In genomic region chr1:247742215-247742760, GRCh38 we compare ENCODE assay signal across 12 cellular contexts. TPM values are rescaled to one million over a fixed set of nuclear protein-coding genes. Genes with fewer than 3 reads are reported as not detected.
A peak's percentile ranks its signal among the peaks of the same experiment; 100 is the strongest.
DNase-seq lines count a peak whose midpoint lies in the region; ATAC-seq and TF ChIP-seq lines count a peak whose summit lies in the region.
"Not testable (repeated sequence)": the region's sequence is repeated elsewhere in the genome, so short reads cannot be mapped to it uniquely, and the experiment has no call there.
"Had no signal": no experiment of that assay in that cellular context is flagged by ENCODE, and none has a peak within 500 bp of the region (broad histone marks: within the 10 kb centered on the region; RNA-seq: fewer than 3 reads in every experiment).

No MANE protein-coding gene starts in this region.

- not testable (repeated sequence) for H4K20me1 ChIP-seq in PC-3 (ENCODE audit: low read length)

- intact Hi-C loops in PC-3 (cut with micrococcal nuclease); MCF 10A (cut with micrococcal nuclease): not testable (repeated sequence)

- WGBS in mesendoderm (ENCODE audit: extremely low coverage, insufficient coverage, low lambda C conversion rate), result no CpG with 5 or more reads among the region's 3 CpGs

- POLR2A ChIA-PET in PC-3 (lab: Charles Lee; ENCODE audit: unreplicated experiment) (interaction anchor here (0.6 kb wide), 1 partner anchor 99 kb away, joined by 3 read pairs; no protein-coding TSS in a partner anchor), MCF 10A (lab: Yijun Ruan, JAX) (interaction anchor here (1.1 to 1.5 kb wide), 3 partner anchors 8 to 14 kb away, joined by 3 to 4 read pairs (median 4); no protein-coding TSS in a partner anchor)

- H3K27me3 Mint-ChIP-seq in MCF 10A (ENCODE audit: insufficient read depth, unreplicated experiment), result not testable (repeated sequence)

- H2BK120ac ChIP-seq in mesendoderm (ENCODE audit: low read depth, low read length), result not testable (repeated sequence)

- not testable (repeated sequence) for H2AFZ ChIP-seq in PC-3 (ENCODE audit: low read length)

- not testable (repeated sequence) for H3K9me3 Mint-ChIP-seq in MCF 10A (ENCODE audit: unreplicated experiment)

- not testable (repeated sequence) for H3K4ac ChIP-seq in mesendoderm (ENCODE audit: low read depth, low read length)

- H3F3A ChIP-seq in PC-3 (ENCODE audit: low read length, unreplicated experiment), result not testable (repeated sequence)

- not testable (repeated sequence) for H2BK5ac ChIP-seq in mesendoderm (ENCODE audit: low read length)

- H4K5ac ChIP-seq in mesendoderm (ENCODE audit: low read length), result not testable (repeated sequence)

- H3K9me2 ChIP-seq in PC-3 (replicated peaks; ENCODE audit: low read length), result not testable (repeated sequence)

- not testable (repeated sequence) for H3K27me3 ChIP-seq in PC-3 (ENCODE audit: low read length); mesendoderm (ENCODE audit: insufficient read depth, low read length, poor library complexity)

- H3K36me3 Mint-ChIP-seq in MCF 10A (ENCODE audit: insufficient read depth, unreplicated experiment), result not testable (repeated sequence)

- not testable (repeated sequence) for H3K56ac ChIP-seq in mesendoderm (ENCODE audit: low read length)

- DNase-seq in Caki2 (ENCODE audit: low read depth) (peak; percentile 17), HCEC 1CT (peak; percentile 66), PC-3 (peak; percentile 88), SW 1271 (lab: John Stamatoyannopoulos, UW) (peak; percentile 38 to 52), MCF 10A (ENCODE audit: unreplicated experiment) (peak; percentile 14), fibroblast of the aortic adventitia (ENCODE audit: low read depth) (peak; percentile 10), mesendoderm (peak; percentile 57)

- H3K79me2 ChIP-seq in PC-3 (ENCODE audit: low read length); mesendoderm (ENCODE audit: control insufficient read depth, insufficient read depth, low read length): not testable (repeated sequence)

- H3K4me3 ChIP-seq in PC-3 (ENCODE audit: low read length); fibroblast of the aortic adventitia (ENCODE audit: low read depth, low read length); mesendoderm (ENCODE audit: low read length): not testable (repeated sequence)

- H4K8ac ChIP-seq in mesendoderm (ENCODE audit: low read depth, low read length), result not testable (repeated sequence)

- H3K9me3 ChIP-seq in PC-3 (ENCODE audit: low read length), result not testable (repeated sequence)

- H3K23ac ChIP-seq in mesendoderm (ENCODE audit: low read length), result not testable (repeated sequence)

- H3K4me2 ChIP-seq in PC-3 (ENCODE audit: low read length), result peak overlapping the region; percentile 42
- H3K4me2 ChIP-seq in mesendoderm (ENCODE audit: low read length), result not testable (repeated sequence)

- not testable (repeated sequence) for H3K79me1 ChIP-seq in mesendoderm (ENCODE audit: low read length)

- H3K27ac ChIP-seq in PC-3 (ENCODE audit: low read length), result 0 out of 2 replicates have a peak overlapping the region, but pooled peaks have one; percentile 28
- not testable (repeated sequence) for H3K27ac ChIP-seq in mesendoderm (ENCODE audit: low read depth, low read length)

- H3K18ac ChIP-seq in mesendoderm (ENCODE audit: low read length), result not testable (repeated sequence)

- H2AK5ac ChIP-seq in mesendoderm (ENCODE audit: low read length), result not testable (repeated sequence)

- H2BK15ac ChIP-seq in mesendoderm (replicated peaks; ENCODE audit: low read depth), result not testable (repeated sequence)

- peaks cover 36% of the 10 kb centered on the region for H3K4me1 ChIP-seq in PC-3 (ENCODE audit: insufficient read depth, low read length)
- not testable (repeated sequence) for H3K4me1 ChIP-seq in mesendoderm (ENCODE audit: control insufficient read depth, low read depth, low read length)

- not testable (repeated sequence) for H3K36me3 ChIP-seq in PC-3 (ENCODE audit: low read depth, low read length); mesendoderm (ENCODE audit: control insufficient read depth, insufficient read depth, low read length)

- H3K4me1 Mint-ChIP-seq in MCF 10A (ENCODE audit: insufficient read depth, unreplicated experiment), result peaks cover 31% of the 10 kb centered on the region

- not testable (repeated sequence) for H3K9ac ChIP-seq in PC-3 (ENCODE audit: low read length); mesendoderm (ENCODE audit: low read length)

- in situ Hi-C loops in Caki2 (cut with HindIII; ENCODE audit: low pct_unique_long_range_greater_than_20kb, low sequenced_read_pairs), result not testable (repeated sequence)

- TF ChIP-seq CTCF in PC-3 (conservative IDR thresholded peaks at IDR 0.05; ENCODE audit: low read depth, low read length); MCF 10A (IDR thresholded peaks at IDR 0.05; ENCODE audit: unreplicated experiment); fibroblast of the aortic adventitia (IDR thresholded peaks at IDR 0.05; ENCODE audit: insufficient read depth, low read length): not testable (repeated sequence)

- BruUV-seq in PC-3 (replicated peaks; lab: Mats Ljungman, UMichigan); MCF 10A (replicated peaks; lab: Mats Ljungman, UMichigan): not testable (repeated sequence)

- H3K27ac Mint-ChIP-seq in MCF 10A (ENCODE audit: low read depth, unreplicated experiment), result peak overlapping the region; percentile 13

- not testable (repeated sequence) for H3K4me3 Mint-ChIP-seq in MCF 10A (ENCODE audit: unreplicated experiment)

- peak; percentile 42 for ATAC-seq in PC-3

- CTCF ChIA-PET in PC-3 (lab: Charles Lee) (interaction anchor here (0.6 kb wide), 1 partner anchor 312 kb away, joined by 3 read pairs; no protein-coding TSS in a partner anchor), MCF 10A (lab: Yijun Ruan, JAX) (interaction anchor here (0.6 kb wide), 1 partner anchor 202 kb away, joined by 3 read pairs; no protein-coding TSS in a partner anchor)

RNA-seq across cellular contexts. Expression of gene OR14K1, which starts 3.9 kb away (rescaled TPM):
- total RNA-seq in Caki2 (2014; rRNA removed; shearing (Covaris generic); ENCODE audit: low replicate concordance), result not detected in 2 replicates
- total RNA-seq in PC-3 (2014; rRNA removed) (not detected in 2 replicates), MCF 10A (2022) (not detected in 2 replicates), fibroblast of the aortic adventitia (ENCODE audit: low replicate concordance) (not detected in 2 replicates)
- polyA plus RNA-seq in mesendoderm (2013, experiment 1 of 2), result not detected
- not detected for polyA plus RNA-seq in mesendoderm (2013, experiment 2 of 2)
- total RNA-seq: Caco-2; CD4-positive, alpha-beta T cell; OCI-LY7 had no signal
- polyA plus RNA-seq: BJ, GM23338 had no signal

RNA-seq across cellular contexts. Expression of gene OR14A2, which starts 5.7 kb away (rescaled TPM):
- total RNA-seq in Caki2 (2014; rRNA removed; shearing (Covaris generic); ENCODE audit: low replicate concordance), result not detected in 2 replicates
- total RNA-seq in PC-3 (2014; rRNA removed), result not detected in 2 replicates
- not detected in 2 replicates for total RNA-seq in MCF 10A (2022)
- total RNA-seq in fibroblast of the aortic adventitia (ENCODE audit: low replicate concordance), result not detected in 2 replicates
- not detected for polyA plus RNA-seq in mesendoderm (2013, experiment 1 of 2)
- not detected for polyA plus RNA-seq in mesendoderm (2013, experiment 2 of 2)
- total RNA-seq: Caco-2; CD4-positive, alpha-beta T cell; GM23338; OCI-LY7 had no signal
- polyA plus RNA-seq: BJ had no signal

RNA-seq across cellular contexts. Expression of gene OR1C1, which starts 18.1 kb away (rescaled TPM):
- total RNA-seq in Caki2 (2014; rRNA removed; shearing (Covaris generic); ENCODE audit: low replicate concordance), result not detected in 2 replicates
- total RNA-seq in PC-3 (2014; rRNA removed) (not detected in 2 replicates), MCF 10A (2022) (not detected in 2 replicates), fibroblast of the aortic adventitia (ENCODE audit: low replicate concordance) (not detected in 2 replicates)
- not detected for polyA plus RNA-seq in mesendoderm (2013, experiment 1 of 2)
- not detected for polyA plus RNA-seq in mesendoderm (2013, experiment 2 of 2)
- total RNA-seq: Caco-2; CD4-positive, alpha-beta T cell; GM23338; OCI-LY7 had no signal
- polyA plus RNA-seq: BJ had no signal

RNA-seq across cellular contexts. Expression of gene OR6F1, which starts 25.8 kb away (rescaled TPM):
- not detected in 2 replicates for total RNA-seq in Caki2 (2014; rRNA removed; shearing (Covaris generic); ENCODE audit: low replicate concordance)
- total RNA-seq in PC-3 (2014; rRNA removed) (not detected in 2 replicates), MCF 10A (2022) (not detected in 2 replicates), fibroblast of the aortic adventitia (ENCODE audit: low replicate concordance) (not detected in 2 replicates)
- not detected for polyA plus RNA-seq in mesendoderm (2013, experiment 1 of 2)
- not detected for polyA plus RNA-seq in mesendoderm (2013, experiment 2 of 2)
- total RNA-seq: Caco-2; CD4-positive, alpha-beta T cell; GM23338; OCI-LY7 had no signal
- polyA plus RNA-seq: BJ, GM23338 had no signal

Comparison
In these comparisons a context has a peak if more than half of its experiments do, and no peak if none do; other contexts are left out.
1. DNase-seq: peak in every context shown above with its lines; median percentile 88 in PC-3; 66 in HCEC 1CT; 57 in mesendoderm; 45 in SW 1271; 17 in Caki2; 14 in MCF 10A; 10 in fibroblast of the aortic adventitia.